In the genomic region with DNA sequence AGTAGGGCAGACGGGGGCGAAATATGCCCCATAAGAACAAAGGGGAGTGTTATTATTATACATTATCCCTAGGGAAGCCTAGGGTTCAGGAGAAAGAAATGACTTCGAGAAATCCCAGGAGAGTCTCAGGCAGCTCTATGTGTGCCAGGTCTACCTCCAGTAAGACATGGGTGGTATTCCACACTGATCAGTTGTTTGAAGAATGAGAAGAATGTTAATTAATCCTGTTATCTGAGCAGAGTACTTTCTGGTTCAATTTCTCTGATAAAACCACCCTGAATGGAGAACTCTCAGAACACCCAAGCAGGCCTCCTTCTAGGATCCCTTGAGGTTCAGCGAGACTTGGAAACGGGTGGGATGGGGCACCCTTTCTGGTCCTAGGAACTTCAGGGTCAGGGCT, we compare ENCODE assay signal across 24 cellular contexts. TPM values are rescaled to one million over a fixed set of nuclear protein-coding genes. Genes with fewer than 3 reads are reported as not detected.
DNase-seq lines count a peak whose midpoint lies in the region; ATAC-seq and TF ChIP-seq lines count a peak whose summit lies in the region.
"Had no signal": no experiment of that assay in that cellular context is flagged by ENCODE, and none has a peak within 500 bp of the region (broad histone marks: within the 10 kb centered on the region; RNA-seq: fewer than 3 reads in every experiment).

No MANE protein-coding gene starts in this region.

- ATAC-seq in activated CD4-positive, alpha-beta T cell treated with anti-CD3 and anti-CD28 coated beads for 36 hours, result no peak
- no peak for ATAC-seq in stimulated activated naive CD8-positive, alpha-beta T cell treated with anti-CD3 and anti-CD28 coated beads, Interleukin-15, amount 100 ng/mL, for 72 hours
- ATAC-seq: A549; CD8-positive, alpha-beta T cell; GM12878 had no signal

- no peak overlapping the region for H3K9ac ChIP-seq in endodermal cell (ENCODE audit: extremely low read depth, low read length, poor library complexity, severe bottlenecking)
- H3K9ac ChIP-seq: BLaER1 treated with 17β-estradiol and CSF1 and Interleukin-3, amounts not matched to agents 10 nM and 100 nM had no signal

- no peak overlapping the region for H3K4me3 Mint-ChIP-seq in activated CD4-positive, alpha-beta T cell treated with anti-CD3 and anti-CD28 coated beads for 36 hours
- H3K4me3 Mint-ChIP-seq in stimulated activated naive CD8-positive, alpha-beta T cell treated with anti-CD3 and anti-CD28 coated beads, Interleukin-15, Interleukin-2, amounts not matched to agents 100 ng/mL and 50 ng/mL, for 24 hours, result no peak overlapping the region
- no peak overlapping the region for H3K4me3 Mint-ChIP-seq in stimulated activated naive CD8-positive, alpha-beta T cell treated with anti-CD3 and anti-CD28 coated beads, Interleukin-15, amount 100 ng/mL, for 72 hours
- H3K4me3 Mint-ChIP-seq in endodermal cell, result no peak overlapping the region
- H3K4me3 Mint-ChIP-seq: B cell; CD4-positive, alpha-beta T cell; CD8-positive, alpha-beta T cell had no signal

- no peak for DNase-seq in activated CD4-positive, alpha-beta T cell treated with anti-CD3 and anti-CD28 coated beads for 36 hours
- no peak for DNase-seq in activated CD4-positive, alpha-beta T cell treated with anti-CD3 and anti-CD28 coated beads for 1 hour
- DNase-seq in stimulated activated naive CD8-positive, alpha-beta T cell treated with anti-CD3 and anti-CD28 coated beads, Interleukin-15, amount 100 ng/mL, for 72 hours, result no peak
- DNase-seq in endodermal cell (no peak), substantia nigra (lab: John Stamatoyannopoulos, UW) (no peak), DMS53 treated with DMSO at 0.1 percent for 48 hours (lab: John Stamatoyannopoulos, UW; ENCODE audit: unreplicated experiment) (no peak), activated T-cell treated with anti-CD3 and anti-CD28 coated beads for 4 hours (no peak)
- DNase-seq: AML-193; Caco-2; Calu3; CD4-positive, alpha-beta T cell; CD8-positive, alpha-beta T cell; DMS79; DND-41; EL; GDM1 had no signal

- CTCF ChIA-PET in activated CD4-positive, alpha-beta T cell treated with anti-CD3 and anti-CD28 coated beads for 36 hours (lab: Charles Lee), result interaction anchor here (1.3 kb wide), 1 partner anchor 35 kb away, joined by 3 read pairs; no protein-coding TSS in a partner anchor

- peaks cover 57% of the 10 kb centered on the region for H3K4me1 Mint-ChIP-seq in activated CD4-positive, alpha-beta T cell treated with anti-CD3 and anti-CD28 coated beads for 36 hours
- peaks cover 24% of the 10 kb centered on the region for H3K4me1 Mint-ChIP-seq in stimulated activated naive CD8-positive, alpha-beta T cell treated with anti-CD3 and anti-CD28 coated beads, Interleukin-15, Interleukin-2, amounts not matched to agents 100 ng/mL and 50 ng/mL, for 24 hours (ENCODE audit: low read depth)
- peaks cover 46% of the 10 kb centered on the region for H3K4me1 Mint-ChIP-seq in stimulated activated naive CD8-positive, alpha-beta T cell treated with anti-CD3 and anti-CD28 coated beads, Interleukin-15, amount 100 ng/mL, for 72 hours
- H3K4me1 Mint-ChIP-seq in endodermal cell, result peaks cover 16% of the 10 kb centered on the region
- H3K4me1 Mint-ChIP-seq: B cell had no signal

- 88 to 100% methylated on average over 2 to 4 of the region's 5 CpGs for WGBS in endodermal cell (ENCODE audit: insufficient coverage in 1 of 2, insufficient read length in 1 of 2), 2 experiments

- no peaks in the 10 kb centered on the region for H3K9me3 ChIP-seq in endodermal cell (ENCODE audit: control insufficient read depth, low read length)
- H3K9me3 ChIP-seq: A549; BLaER1 treated with 17β-estradiol and CSF1 and Interleukin-3, amounts not matched to agents 10 nM and 100 nM; Caco-2 had no signal

- H3K27ac ChIP-seq in endodermal cell (ENCODE audit: low read depth, low read length), result no peak overlapping the region
- H3K27ac ChIP-seq in substantia nigra (ENCODE audit: low read depth, low read length, poor library complexity, severe bottlenecking), result peak overlapping the region; percentile 2
- H3K27ac ChIP-seq: 22Rv1; A549; BLaER1 treated with 17β-estradiol and CSF1 and Interleukin-3, amounts not matched to agents 10 nM and 100 nM; C4-2B had no signal

- H3K27ac Mint-ChIP-seq in activated CD4-positive, alpha-beta T cell treated with anti-CD3 and anti-CD28 coated beads for 36 hours, result peak overlapping the region; percentile 83
- peak overlapping the region; percentile 2 for H3K27ac Mint-ChIP-seq in stimulated activated naive CD8-positive, alpha-beta T cell treated with anti-CD3 and anti-CD28 coated beads, Interleukin-15, Interleukin-2, amounts not matched to agents 100 ng/mL and 50 ng/mL, for 24 hours
- H3K27ac Mint-ChIP-seq in stimulated activated naive CD8-positive, alpha-beta T cell treated with anti-CD3 and anti-CD28 coated beads, Interleukin-15, amount 100 ng/mL, for 72 hours, result no peak overlapping the region
- H3K27ac Mint-ChIP-seq in endodermal cell, result no peak overlapping the region
- H3K27ac Mint-ChIP-seq: B cell; CD4-positive, alpha-beta T cell; CD8-positive, alpha-beta T cell had no signal

- POLR2A ChIA-PET in activated CD4-positive, alpha-beta T cell treated with anti-CD3 and anti-CD28 coated beads for 36 hours (lab: Charles Lee), result interaction anchor here (1.0 kb wide), 1 partner anchor 9 kb away, joined by 4 read pairs; no protein-coding TSS in a partner anchor

- no peaks in the 10 kb centered on the region for H3K27me3 ChIP-seq in endodermal cell (ENCODE audit: control insufficient read depth, insufficient read depth, low read length, poor library complexity, severe bottlenecking)
- H3K27me3 ChIP-seq: BLaER1 treated with 17β-estradiol and CSF1 and Interleukin-3, amounts not matched to agents 10 nM and 100 nM had no signal

- intact Hi-C loops in activated CD4-positive, alpha-beta T cell treated with anti-CD3 and anti-CD28 coated beads for 36 hours (cut with DNase I, micrococcal nuclease), result no loop called here

- peak overlapping the region; percentile 59 for H3K4me3 ChIP-seq in endodermal cell (ENCODE audit: low read length)
- H3K4me3 ChIP-seq: A549; BLaER1 treated with 17β-estradiol and CSF1 and Interleukin-3, amounts not matched to agents 10 nM and 100 nM; GM12878 had no signal

- H3K9me3 Mint-ChIP-seq in activated CD4-positive, alpha-beta T cell treated with anti-CD3 and anti-CD28 coated beads for 36 hours (ENCODE audit: low read depth), result no peaks in the 10 kb centered on the region
- H3K9me3 Mint-ChIP-seq in stimulated activated naive CD8-positive, alpha-beta T cell treated with anti-CD3 and anti-CD28 coated beads, Interleukin-15, Interleukin-2, amounts not matched to agents 100 ng/mL and 50 ng/mL, for 24 hours, result no peaks in the 10 kb centered on the region
- no peaks in the 10 kb centered on the region for H3K9me3 Mint-ChIP-seq in stimulated activated naive CD8-positive, alpha-beta T cell treated with anti-CD3 and anti-CD28 coated beads, Interleukin-15, amount 100 ng/mL, for 72 hours
- H3K9me3 Mint-ChIP-seq in endodermal cell, result no peaks in the 10 kb centered on the region
- H3K9me3 Mint-ChIP-seq: CD4-positive, alpha-beta T cell; CD8-positive, alpha-beta T cell had no signal

- H3K36me3 ChIP-seq in endodermal cell (ENCODE audit: control insufficient read depth, insufficient read depth, low read length), result no peaks in the 10 kb centered on the region
- H3K36me3 ChIP-seq: BLaER1 treated with 17β-estradiol and CSF1 and Interleukin-3, amounts not matched to agents 10 nM and 100 nM had no signal

- H3K4me1 ChIP-seq in endodermal cell (ENCODE audit: control insufficient read depth, insufficient read depth, low read length), result peaks cover 12% of the 10 kb centered on the region
- H3K4me1 ChIP-seq: A549 had no signal

- H3K27me3 Mint-ChIP-seq in activated CD4-positive, alpha-beta T cell treated with anti-CD3 and anti-CD28 coated beads for 36 hours, result peaks cover 22% of the 10 kb centered on the region
- peaks cover 62% of the 10 kb centered on the region for H3K27me3 Mint-ChIP-seq in stimulated activated naive CD8-positive, alpha-beta T cell treated with anti-CD3 and anti-CD28 coated beads, Interleukin-15, Interleukin-2, amounts not matched to agents 100 ng/mL and 50 ng/mL, for 24 hours
- H3K27me3 Mint-ChIP-seq in stimulated activated naive CD8-positive, alpha-beta T cell treated with anti-CD3 and anti-CD28 coated beads, Interleukin-15, amount 100 ng/mL, for 72 hours, result peaks cover 73% of the 10 kb centered on the region
- peaks cover 21% of the 10 kb centered on the region for H3K27me3 Mint-ChIP-seq in endodermal cell (ENCODE audit: insufficient read depth)

- H3K36me3 Mint-ChIP-seq in activated CD4-positive, alpha-beta T cell treated with anti-CD3 and anti-CD28 coated beads for 36 hours (ENCODE audit: low read depth), result no peaks in the 10 kb centered on the region
- H3K36me3 Mint-ChIP-seq in stimulated activated naive CD8-positive, alpha-beta T cell treated with anti-CD3 and anti-CD28 coated beads, Interleukin-15, Interleukin-2, amounts not matched to agents 100 ng/mL and 50 ng/mL, for 24 hours (ENCODE audit: low read depth), result no peaks in the 10 kb centered on the region
- H3K36me3 Mint-ChIP-seq in endodermal cell (ENCODE audit: low read depth), result no peaks in the 10 kb centered on the region
- H3K36me3 Mint-ChIP-seq: CD8-positive, alpha-beta T cell had no signal

- TF ChIP-seq CTCF in endodermal cell (conservative IDR thresholded peaks at IDR 0.05), result no peak

RNA-seq across cellular contexts. Expression of gene PRR5L, which starts 46.2 kb away (rescaled TPM):
- 10 to 100 TPM; 23.2 to 28.6 TPM for total RNA-seq in activated CD4-positive, alpha-beta T cell treated with anti-CD3 and anti-CD28 coated beads for 36 hours
- 1 to 10 TPM; 5.3 to 7.2 TPM for total RNA-seq in endodermal cell
- 8.3 TPM for polyA plus RNA-seq in endodermal cell (2013, experiment 1 of 2)
- polyA plus RNA-seq in endodermal cell (2013, experiment 2 of 2), result 9.9 TPM
- total RNA-seq: Caco-2, G401 had no signal

RNA-seq across cellular contexts. Expression of gene COMMD9, which starts 53.1 kb away (rescaled TPM):
- total RNA-seq in activated CD4-positive, alpha-beta T cell treated with anti-CD3 and anti-CD28 coated beads for 36 hours, result 10 to 100 TPM; 33.0 to 44.6 TPM
- total RNA-seq in endodermal cell, result 10 to 100 TPM; 32.3 to 53.5 TPM
- 34.0 TPM for polyA plus RNA-seq in endodermal cell (2013, experiment 1 of 2)
- polyA plus RNA-seq in endodermal cell (2013, experiment 2 of 2), result 31.4 TPM

Comparison
In these comparisons a context has a peak if more than half of its experiments do, and no peak if none do; other contexts are left out.
1. H3K27ac Mint-ChIP-seq: peak in activated CD4-positive, alpha-beta T cell treated with anti-CD3 and anti-CD28 coated beads for 36 hours (single experiment) and stimulated activated naive CD8-positive, alpha-beta T cell treated with anti-CD3 and anti-CD28 coated beads, Interleukin-15, Interleukin-2, amounts not matched to agents 100 ng/mL and 50 ng/mL, for 24 hours (single experiment); none in stimulated activated naive CD8-positive, alpha-beta T cell treated with anti-CD3 and anti-CD28 coated beads, Interleukin-15, amount 100 ng/mL, for 72 hours (0 of 2) and endodermal cell (single experiment).